Comparison of ENCODE assay signal across 1 cellular context in genomic region chr7:100682991-100683658, GRCh38.
TF ChIP-seq lines count a peak whose summit lies in the region.

No MANE protein-coding gene starts in this region.

TF ChIP-seq in K562, 482 proteins besides CTCF, POLR2A, EP300 and RAD21:
- peak; percentile 7 for TF ChIP-seq FIP1L1 (IDR thresholded peaks at IDR 0.05; ENCODE audit: low read depth, low read length, poor library complexity, severe bottlenecking)
- no peak for TF ChIP-seq NCOA4 (IDR thresholded peaks at IDR 0.05; ENCODE audit: partially characterized antibody)
- no peak for TF ChIP-seq PHF20 (IDR thresholded peaks at IDR 0.05; ENCODE audit: partially characterized antibody)
- no peak for TF ChIP-seq MXD1 (CRISPR knock-in tag; IDR thresholded peaks at IDR 0.05; ENCODE audit: borderline replicate concordance, poor library complexity, severe bottlenecking)
- TF ChIP-seq PRDM10 (IDR thresholded peaks at IDR 0.05; ENCODE audit: partially characterized antibody), result peak; percentile 65
- TF ChIP-seq ATF1 (CRISPR knock-in tag; IDR thresholded peaks at IDR 0.05), result no peak
- TF ChIP-seq ATF1 (tag; IDR thresholded peaks at IDR 0.05), result no peak
- no peak for TF ChIP-seq CCNT2 (IDR thresholded peaks at IDR 0.05; ENCODE audit: borderline replicate concordance, extremely low read depth, insufficient read length, low read depth, low read length)
- peak; percentile 45 for TF ChIP-seq RBFOX2 (IDR thresholded peaks at IDR 0.05; ENCODE audit: low read depth, low read length)
- TF ChIP-seq MLLT1 (IDR thresholded peaks at IDR 0.05), result peak in 1 of 2 experiments; percentile 63; a peak in 1 of 4 replicates
- peak; percentile 64 for TF ChIP-seq POLR2G (IDR thresholded peaks at IDR 0.05; ENCODE audit: low read depth, low read length)
- no peak for TF ChIP-seq ILF3 (IDR thresholded peaks at IDR 0.05; ENCODE audit: borderline replicate concordance)
- TF ChIP-seq ARID3A (IDR thresholded peaks at IDR 0.05; ENCODE audit: borderline replicate concordance, low read depth, low read length), result no peak
- peak; percentile 92 for TF ChIP-seq ZNF263 (CRISPR knock-in tag; IDR thresholded peaks at IDR 0.05; ENCODE audit: borderline replicate concordance)
- peak; percentile 62; the same call in 1 of the 2 replicates for TF ChIP-seq ZBTB33 (CRISPR knock-in tag; IDR thresholded peaks at IDR 0.05)
- no peak for TF ChIP-seq WHSC1 (IDR thresholded peaks at IDR 0.05; ENCODE audit: low read length)
- no peak for TF ChIP-seq SRSF7 (optimal IDR thresholded peaks at IDR 0.05; ENCODE audit: low read depth, low read length)
- TF ChIP-seq TCF15 (CRISPR knock-in tag; IDR thresholded peaks at IDR 0.05), result no peak
- no peak for TF ChIP-seq CBFA2T3 (IDR thresholded peaks at IDR 0.05)
